Comparison of ENCODE assay signal across 8 cellular contexts in the genomic region with DNA sequence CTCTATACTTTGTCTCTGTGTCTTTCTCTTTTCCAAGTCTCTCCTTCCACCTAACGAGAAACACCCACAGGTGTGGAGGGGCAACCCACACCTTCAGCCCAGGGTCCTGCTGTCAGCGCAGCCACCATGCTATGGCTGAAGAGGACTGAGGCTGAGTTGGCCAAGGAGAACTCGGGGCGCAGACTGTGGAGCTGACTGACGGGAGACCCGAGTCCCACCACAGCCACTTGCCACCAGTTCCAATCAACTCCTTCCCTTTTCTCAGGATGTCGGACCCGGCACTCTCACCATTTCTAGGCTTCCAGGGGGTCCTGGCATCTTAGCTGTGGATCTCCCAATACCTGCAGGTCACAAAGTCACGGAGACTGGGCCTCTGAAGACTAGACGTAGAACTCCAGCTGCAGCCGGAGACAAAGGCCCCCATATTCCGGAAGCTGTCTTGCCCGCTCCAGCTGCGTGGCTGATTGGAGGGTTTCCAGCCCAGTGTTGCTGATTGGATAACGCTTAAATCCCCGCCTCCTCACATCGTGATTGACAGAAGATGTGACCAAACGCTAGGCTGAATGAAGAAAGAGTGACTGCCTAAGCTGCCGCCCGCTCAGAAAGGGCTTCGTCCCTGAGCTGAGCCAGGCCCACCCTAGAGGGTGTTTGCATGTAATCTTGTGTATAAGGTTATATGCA.
DNase-seq lines count a peak whose midpoint lies in the region; ATAC-seq and TF ChIP-seq lines count a peak whose summit lies in the region.

No MANE protein-coding gene starts in this region.

- H3K4me1 ChIP-seq in testis = no peaks in the 10 kb centered on the region

- no peaks in the 10 kb centered on the region for H3K36me3 ChIP-seq in testis (ENCODE audit: low read depth, missing control alignments)

- peak; percentile 40 for TF ChIP-seq POLR2A in testis (IDR thresholded peaks at IDR 0.05)

- DNase-seq in EL = peak; percentile 8
- peak; percentile 96 for DNase-seq in NCI-H2227 treated with DMSO at 0.1 percent for 48 hours (lab: John Stamatoyannopoulos, UW)
- DNase-seq in activated T-helper 1 cell treated with Interleukin-2 at 50 U/mL for 16 hours (ENCODE audit: low read depth) = peak; percentile 52
- peak; percentile 40 for DNase-seq in fibroblast of the conjunctiva (ENCODE audit: low read depth)
- DNase-seq in pons (ENCODE audit: low spot score) = peak; percentile 93
- peak; percentile 97 for DNase-seq in testis

- no peaks in the 10 kb centered on the region for H3K9me3 ChIP-seq in testis

- 37 to 61% methylated on average over 21 of the region's 21 CpGs for WGBS in testis, 2 donors

- peak overlapping the region; percentile 47 to 55 for H3K4me3 ChIP-seq in testis

- intact Hi-C loops in testis (cut with DNase I; ENCODE audit: low total_unique reads) = no loop called here

- TF ChIP-seq CTCF in testis (IDR thresholded peaks at IDR 0.05) = no peak

- no peaks in the 10 kb centered on the region for H3K27me3 ChIP-seq in testis

- H3K27ac ChIP-seq in testis = peak overlapping the region; percentile 33 to 69

- ATAC-seq in GM21786 (IDR thresholded peaks at IDR 0.05; ENCODE audit: unreplicated experiment) (no peak), HG03442 (IDR thresholded peaks at IDR 0.05; ENCODE audit: unreplicated experiment) (no peak)

Comparison
In these comparisons a context has a peak if more than half of its experiments do, and no peak if none do; other contexts are left out.
1. DNase-seq: peak in every context shown above with its lines; median percentile 97 in testis; 96 in NCI-H2227 treated with DMSO at 0.1 percent for 48 hours; 93 in pons; 52 in activated T-helper 1 cell treated with Interleukin-2 at 50 U/mL for 16 hours; 40 in fibroblast of the conjunctiva; 8 in EL.